ENCODE assay signal across 8 cellular contexts in genomic region chr12:54658306-54659264, GRCh38. TPM values are rescaled to one million over a fixed set of nuclear protein-coding genes. Genes with fewer than 3 reads are reported as not detected.
DNase-seq lines count a peak whose midpoint lies in the region; ATAC-seq and TF ChIP-seq lines count a peak whose summit lies in the region.

No MANE protein-coding gene starts in this region.

- H3K27ac Mint-ChIP-seq in central memory CD8-positive, alpha-beta T cell (ENCODE audit: low read depth): no peak overlapping the region
- H3K27ac Mint-ChIP-seq in neural crest cell (ENCODE audit: unreplicated experiment): no peak overlapping the region

- TF ChIP-seq CTCF in neural crest cell (conservative IDR thresholded peaks at IDR 0.05): peak; percentile 64

- H3K4me1 Mint-ChIP-seq in central memory CD8-positive, alpha-beta T cell: no peaks in the 10 kb centered on the region
- peaks cover 13% of the 10 kb centered on the region for H3K4me1 Mint-ChIP-seq in neural crest cell

- DNase-seq in Daoy (ENCODE audit: low read depth): peak; percentile 75
- DNase-seq in KBM-7: peak; percentile 54
- peak in 3 of 5 donors; percentile 7 to 23 (median 14) for DNase-seq in T-helper 1 cell
- peak in 1 of 2 donors; percentile 18 for DNase-seq in central memory CD8-positive, alpha-beta T cell (ENCODE audit: low spot score in 2 of 2)
- DNase-seq in neural crest cell (ENCODE audit: low read depth, low spot score): peak; percentile 46
- DNase-seq in OCI-M2 (lab: John Stamatoyannopoulos, UW; ENCODE audit: unreplicated experiment): no peak

- H3K36me3 Mint-ChIP-seq in central memory CD8-positive, alpha-beta T cell (ENCODE audit: insufficient read depth): no peaks in the 10 kb centered on the region
- H3K36me3 Mint-ChIP-seq in neural crest cell (ENCODE audit: low read depth): no peaks in the 10 kb centered on the region

- no peak overlapping the region for H3K4me3 Mint-ChIP-seq in central memory CD8-positive, alpha-beta T cell
- H3K4me3 Mint-ChIP-seq in neural crest cell: no peak overlapping the region

- no peaks in the 10 kb centered on the region for H3K9me3 Mint-ChIP-seq in central memory CD8-positive, alpha-beta T cell
- peaks cover 5% of the 10 kb centered on the region for H3K9me3 Mint-ChIP-seq in neural crest cell

- peaks cover 16% of the 10 kb centered on the region for H3K27me3 Mint-ChIP-seq in central memory CD8-positive, alpha-beta T cell
- H3K27me3 Mint-ChIP-seq in neural crest cell (ENCODE audit: low read depth): peaks cover 4% of the 10 kb centered on the region

- in situ Hi-C loops in KBM-7 (cut with MboI; ENCODE audit: low pct_unique_long_range_greater_than_20kb, low sequenced_read_pairs): no loop called here

- peak; percentile 90 for ATAC-seq in GM21526 (IDR thresholded peaks at IDR 0.05; ENCODE audit: low FRiP score, unreplicated experiment)
- ATAC-seq in central memory CD8-positive, alpha-beta T cell (replicated peaks; ENCODE audit: extremely low read depth, poor library complexity, severe bottlenecking): peak; percentile 32
- no peak for ATAC-seq in GM18861 (IDR thresholded peaks at IDR 0.05; ENCODE audit: unreplicated experiment)

RNA-seq across cellular contexts. Expression of gene DCD, which starts 10.4 kb away (rescaled TPM):
- total RNA-seq in Daoy (2014; rRNA removed; shearing (Covaris generic)): not detected in 2 replicates
- total RNA-seq in neural crest cell: not detected in 2 replicates

RNA-seq across cellular contexts. Expression of gene LACRT, which starts 23.9 kb away (rescaled TPM):
- total RNA-seq in Daoy (2014; rRNA removed; shearing (Covaris generic)): not detected in 2 replicates
- total RNA-seq in neural crest cell: not detected in 2 replicates
